9 cellular contexts compared by ENCODE assay signal in the genomic region with DNA sequence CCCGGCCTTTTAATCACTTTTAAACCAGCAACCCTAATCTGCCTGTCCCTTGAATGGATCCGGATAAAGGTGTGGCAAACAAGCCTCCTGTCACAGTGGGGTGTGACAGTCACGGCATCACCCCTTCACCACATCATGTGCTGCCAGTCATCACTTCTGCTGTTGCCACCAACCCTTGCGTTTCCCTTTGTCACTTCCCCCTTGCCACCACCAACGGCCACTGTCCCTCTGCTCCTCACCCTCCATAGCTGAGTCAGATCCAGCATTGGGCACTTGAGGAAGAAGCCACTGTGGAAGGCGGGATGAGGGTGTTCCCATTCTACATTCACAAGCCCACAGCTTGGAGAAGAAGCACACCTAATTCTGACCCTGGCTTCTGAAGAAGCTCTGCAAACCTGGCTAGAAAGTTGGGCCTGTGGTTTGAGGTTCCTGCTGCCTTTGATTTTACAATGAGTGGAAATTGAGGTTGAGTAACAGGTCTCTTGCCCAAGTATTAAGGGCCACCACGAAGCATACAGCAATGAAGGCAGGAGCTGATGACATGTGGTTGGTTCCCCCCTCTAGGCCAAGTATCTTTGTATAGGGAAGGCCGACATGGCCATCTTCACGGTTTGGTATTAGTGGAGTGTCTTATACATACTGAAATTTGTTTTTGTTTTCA. TPM values are rescaled to one million over a fixed set of nuclear protein-coding genes. Genes with fewer than 3 reads are reported as not detected.
DNase-seq lines count a peak whose midpoint lies in the region; ATAC-seq, FAIRE-seq and TF ChIP-seq lines count a peak whose summit lies in the region.
"Had no signal": no experiment of that assay in that cellular context is flagged by ENCODE, and none has a peak within 500 bp of the region (broad histone marks: within the 10 kb centered on the region; RNA-seq: fewer than 3 reads in every experiment).

No MANE protein-coding gene starts in this region.

- no peak for TF ChIP-seq POLR2A in suprapubic skin (IDR thresholded peaks at IDR 0.05)

- H3K36me3 ChIP-seq in heart right ventricle = no peaks in the 10 kb centered on the region
- H3K36me3 ChIP-seq in suprapubic skin = no peaks in the 10 kb centered on the region
- H3K36me3 ChIP-seq in small intestine (ENCODE audit: control insufficient read depth in 2 of 2, insufficient read depth in 2 of 2, low read length in 2 of 2) = no peaks in the 10 kb centered on the region

- ATAC-seq in HG03432 (IDR thresholded peaks at IDR 0.05; ENCODE audit: unreplicated experiment) (peak; percentile 56), heart right ventricle (peak in 7 of 8 donors; percentile 43 to 86 (median 74))

- H3K4me1 ChIP-seq in heart right ventricle = peaks cover 0 to 54% (median 34%) of the 10 kb centered on the region in 9 donors
- H3K4me1 ChIP-seq in suprapubic skin = no peaks in the 10 kb centered on the region
- H3K4me1 ChIP-seq in small intestine (ENCODE audit: control insufficient read depth in 2 of 2, insufficient read depth in 1 of 2, low read depth in 1 of 2, low read length in 1 of 2) = no peaks in the 10 kb centered on the region

- 85 to 92% methylated on average over 9 of the region's 9 CpGs for WGBS in heart right ventricle, 2 donors
- 88% methylated on average over 9 of the region's 9 CpGs for WGBS in suprapubic skin
- 75 to 85% (median 79%) methylated on average over 9 of the region's 9 CpGs for WGBS in small intestine, 3 donors

- no peaks in the 10 kb centered on the region for H3K9me3 ChIP-seq in heart right ventricle
- no peaks in the 10 kb centered on the region for H3K9me3 ChIP-seq in suprapubic skin
- no peaks in the 10 kb centered on the region for H3K9me3 ChIP-seq in small intestine (ENCODE audit: control insufficient read depth, low read depth)

- no peak for FAIRE-seq in small intestine (lab: Jason Lieb, UNC)
- FAIRE-seq: endometrium had no signal

- peak; percentile 6 to 21 for DNase-seq in activated CD4-positive, alpha-beta T cell treated with anti-CD3 and anti-CD28 coated beads, Interleukin-2, amount 50 U/mL, for 24 hours (ENCODE audit: low read depth in 1 of 2, low spot score in 1 of 2)
- peak; percentile 29 to 33 for DNase-seq in heart right ventricle
- DNase-seq in stimulated activated CD8-positive, alpha-beta memory T cell treated with anti-CD3 and anti-CD28 coated beads, Interleukin-4, amount 100 ng/mL, for 48 hours = peak; percentile 65
- DNase-seq in SK-N-DZ (ENCODE audit: low spot score) = no peak
- DNase-seq in suprapubic skin (ENCODE audit: low spot score in 2 of 2) = no peak
- DNase-seq in small intestine = no peak
- no peak for DNase-seq in NCI-H526 (lab: John Stamatoyannopoulos, UW)

- no peak overlapping the region for H3K4me3 ChIP-seq in heart right ventricle
- H3K4me3 ChIP-seq in suprapubic skin = no peak overlapping the region
- H3K4me3 ChIP-seq in small intestine (ENCODE audit: low read depth in 1 of 2, low read length in 2 of 2) = no peak overlapping the region

- peak overlapping the region in 1 of 10 donors; percentile 87 for H3K27ac ChIP-seq in heart right ventricle
- no peak overlapping the region for H3K27ac ChIP-seq in suprapubic skin
- no peak overlapping the region for H3K27ac ChIP-seq in small intestine (ENCODE audit: low read depth in 1 of 2, low read length in 1 of 2)

- H3K27me3 ChIP-seq in heart right ventricle (no peaks in the 10 kb centered on the region), suprapubic skin (no peaks in the 10 kb centered on the region), small intestine (ENCODE audit: control insufficient read depth in 2 of 2, insufficient read depth in 2 of 2, low read length in 2 of 2) (no peaks in the 10 kb centered on the region)

- intact Hi-C loops in heart right ventricle (cut with DNase I) = loop anchor here in 1 of 10 donors (5.0 kb wide), 1 partner anchor 104 kb away; no protein-coding TSS in a partner anchor

- TF ChIP-seq CTCF in heart right ventricle (IDR thresholded peaks at IDR 0.05) = no peak
- TF ChIP-seq CTCF in suprapubic skin (IDR thresholded peaks at IDR 0.05) = no peak

- no peak for TF ChIP-seq EP300 in suprapubic skin (IDR thresholded peaks at IDR 0.05)

RNA-seq across cellular contexts. Expression of gene DARS1, which starts 22.9 kb away (rescaled TPM):
- total RNA-seq in heart right ventricle = 10 to 100 TPM; 53.7 to 74.3 (median 65.7) TPM
- 100 to 1,000 TPM in 1 of 2 donors, 10 to 100 TPM in 1; 47.8 to 136 TPM for polyA plus RNA-seq in heart right ventricle
- 91.4 and 96.6 TPM in 2 replicates for polyA plus RNA-seq in SK-N-DZ (2014; cell fraction: cytosol; rRNA removed)
- polyA plus RNA-seq in SK-N-DZ (2014; cell fraction: nucleus; rRNA removed) = 38.9 and 46.8 TPM in 2 replicates
- total RNA-seq in suprapubic skin = 10 to 100 TPM; 63.1 to 82.6 (median 67.4) TPM
- polyA plus RNA-seq in small intestine = 10 to 100 TPM; 27.8 to 38.3 (median 28.0) TPM

Comparison
In these comparisons a context has a peak if more than half of its experiments do, and no peak if none do; other contexts are left out.
1. DNase-seq: peak in activated CD4-positive, alpha-beta T cell treated with anti-CD3 and anti-CD28 coated beads, Interleukin-2, amount 50 U/mL, for 24 hours (2 of 2), heart right ventricle (2 of 2) and stimulated activated CD8-positive, alpha-beta memory T cell treated with anti-CD3 and anti-CD28 coated beads, Interleukin-4, amount 100 ng/mL, for 48 hours (single experiment); none in SK-N-DZ (single experiment), suprapubic skin (0 of 2), small intestine (single experiment) and NCI-H526 (0 of 2).